ENCODE assay signal across 8 cellular contexts in genomic region chr11:8267831-8268529, GRCh38. TPM values are rescaled to one million over a fixed set of nuclear protein-coding genes. Genes with fewer than 3 reads are reported as not detected.
A peak's percentile ranks its signal among the peaks of the same experiment; 100 is the strongest.
DNase-seq lines count a peak whose midpoint lies in the region; ATAC-seq and TF ChIP-seq lines count a peak whose summit lies in the region.

No MANE protein-coding gene starts in this region.

- ATAC-seq in GM19395 (IDR thresholded peaks at IDR 0.05; ENCODE audit: unreplicated experiment) (no peak), GM19463 (IDR thresholded peaks at IDR 0.05; ENCODE audit: unreplicated experiment) (no peak)

- intact Hi-C loops in lower leg skin (cut with DNase I; ENCODE audit: low total_unique reads), result no loop called here
- intact Hi-C loops in testis (cut with DNase I; ENCODE audit: low total_unique reads), result no loop called here

- no peak for TF ChIP-seq CTCF in astrocyte of the cerebellum (IDR thresholded peaks at IDR 0.05; ENCODE audit: low read depth, low read length, missing control alignments)
- TF ChIP-seq CTCF in lower leg skin (IDR thresholded peaks at IDR 0.05), result no peak
- TF ChIP-seq CTCF in testis (IDR thresholded peaks at IDR 0.05), result no peak
- no peak for TF ChIP-seq CTCF in GM13977 (IDR thresholded peaks at IDR 0.05; ENCODE audit: extremely low read depth, insufficient read depth, missing control alignments)

- H3K4me1 ChIP-seq in testis, result no peaks in the 10 kb centered on the region

- TF ChIP-seq POLR2A in lower leg skin (IDR thresholded peaks at IDR 0.05) (no peak), testis (IDR thresholded peaks at IDR 0.05) (no peak)

- H3K27ac ChIP-seq in testis, result no peak overlapping the region

- H3K27me3 ChIP-seq in testis, result no peaks in the 10 kb centered on the region

- H3K9me3 ChIP-seq in testis, result no peaks in the 10 kb centered on the region

- 2 to 4% methylated on average over 43 to 68 of the region's 74 CpGs for WGBS in lower leg skin, 2 donors
- 4 to 13% methylated on average over 9 to 41 of the region's 74 CpGs for WGBS in testis, 2 donors

- H3K4me3 ChIP-seq in astrocyte of the cerebellum (ENCODE audit: low read depth, low read length) (peak overlapping the region; percentile 26), lower leg skin (ENCODE audit: low read depth, poor library complexity, severe bottlenecking) (peak overlapping the region; percentile 13), testis (peak overlapping the region; percentile 43 to 47)

- peak; percentile 65 for DNase-seq in activated CD8-positive, alpha-beta memory T cell treated with anti-CD3 and anti-CD28 coated beads for 24 hours
- no peak for DNase-seq in activated CD8-positive, alpha-beta memory T cell treated with anti-CD3 and anti-CD28 coated beads, Interleukin-2, amount 50 U/mL, for 4 hours
- DNase-seq in astrocyte of the cerebellum (ENCODE audit: low read depth) (no peak), lower leg skin (ENCODE audit: low spot score in 2 of 2) (peak in 1 of 2 donors; percentile 85), testis (no peak), GM13977 (ENCODE audit: low spot score) (no peak)

- in situ Hi-C loops in astrocyte of the cerebellum (cut with HindIII; ENCODE audit: low sequenced_read_pairs), result no loop called here
- in situ Hi-C loops in GM13977 (cut with MboI; ENCODE audit: low pct_unique_long_range_greater_than_20kb, low sequenced_read_pairs, unreplicated experiment), result no loop called here

- no peaks in the 10 kb centered on the region for H3K36me3 ChIP-seq in testis (ENCODE audit: low read depth, missing control alignments)

RNA-seq across cellular contexts. Expression of gene LMO1, which starts 4.3 kb away (rescaled TPM):
- total RNA-seq in lower leg skin (10 to 100 TPM in 1 of 4 donors, 1 to 10 TPM in 3; 7.0 to 19.3 (median 8.4) TPM), testis (1 to 10 TPM in 1 of 2 donors, not detected in 1; 1.5 TPM)
- 1.3 TPM for polyA plus RNA-seq in testis (ENCODE audit: insufficient read depth, low read depth, low replicate concordance)
